Comparison of ENCODE assay signal across 11 cellular contexts in the genomic region with DNA sequence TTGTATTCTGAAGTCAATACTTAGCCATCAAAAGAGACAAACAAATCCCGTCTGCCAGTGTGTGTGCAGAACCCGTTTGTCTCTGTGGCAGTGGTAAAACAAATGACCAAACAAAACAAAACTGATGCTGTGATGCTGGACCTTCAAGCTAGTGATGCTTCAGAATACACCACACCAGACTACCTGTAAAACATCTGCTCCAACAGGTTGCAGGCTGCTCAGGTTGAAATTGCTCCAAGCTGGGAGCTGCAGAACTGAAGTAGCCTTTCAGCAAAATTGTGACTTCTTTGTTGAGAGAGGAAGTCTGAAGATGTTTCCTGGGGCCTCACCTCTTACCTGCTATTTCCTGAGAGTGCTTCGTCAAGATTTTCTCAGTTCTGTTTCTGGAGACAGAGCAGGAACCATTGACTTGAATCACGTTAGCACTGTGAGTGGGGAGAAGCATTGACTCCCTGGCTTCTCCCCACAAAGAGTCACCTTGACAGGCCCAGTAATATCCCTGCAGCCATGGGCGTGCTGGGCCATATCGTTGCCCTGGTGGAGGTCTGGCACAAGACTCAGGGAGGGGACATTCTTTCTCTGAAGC.
DNase-seq lines count a peak whose midpoint lies in the region; ATAC-seq lines count a peak whose summit lies in the region.
"Had no signal": no experiment of that assay in that cellular context is flagged by ENCODE, and none has a peak within 500 bp of the region (broad histone marks: within the 10 kb centered on the region; RNA-seq: fewer than 3 reads in every experiment).

No MANE protein-coding gene starts in this region.

- no peaks in the 10 kb centered on the region for H3K9me3 Mint-ChIP-seq in CD8-positive, alpha-beta memory T cell
- no peaks in the 10 kb centered on the region for H3K9me3 Mint-ChIP-seq in activated T-helper 17 cell treated with anti-CD3 and anti-CD28 coated beads, Interleukin-2, amount 50 U/mL, for 72 hours
- H3K9me3 Mint-ChIP-seq: WTC11 had no signal

- H3K56ac ChIP-seq in mesendoderm (ENCODE audit: low read length) = no peak overlapping the region

- H3K27me3 ChIP-seq in CD8-positive, alpha-beta memory T cell (ENCODE audit: insufficient read depth, low read length, poor library complexity, severe bottlenecking) = no peaks in the 10 kb centered on the region
- H3K27me3 ChIP-seq in mesendoderm (ENCODE audit: insufficient read depth, low read length, poor library complexity) = no peaks in the 10 kb centered on the region

- WGBS in mesendoderm (ENCODE audit: extremely low coverage, insufficient coverage, low lambda C conversion rate) = no CpG with 5 or more reads among the region's 6 CpGs

- H3K9me3 ChIP-seq in CD8-positive, alpha-beta memory T cell (ENCODE audit: low read length) = no peaks in the 10 kb centered on the region

- H3K4me1 Mint-ChIP-seq in CD8-positive, alpha-beta memory T cell = peaks cover 20 to 25% (median 21%) of the 10 kb centered on the region in 3 donors
- peaks cover 29% of the 10 kb centered on the region for H3K4me1 Mint-ChIP-seq in activated T-helper 17 cell treated with anti-CD3 and anti-CD28 coated beads, Interleukin-2, amount 50 U/mL, for 72 hours

- H3K4me3 Mint-ChIP-seq in CD8-positive, alpha-beta memory T cell = peak overlapping the region in 6 of 7 donors; percentile 29 to 52 (median 43)
- H3K4me3 Mint-ChIP-seq in activated T-helper 17 cell treated with anti-CD3 and anti-CD28 coated beads, Interleukin-2, amount 50 U/mL, for 72 hours = peak overlapping the region; percentile 61
- H3K4me3 Mint-ChIP-seq: WTC11 had no signal

- POLR2A ChIA-PET in CD8-positive, alpha-beta memory T cell (lab: Charles Lee) = no interaction called here

- no peak overlapping the region for H3K4me3 ChIP-seq in CD8-positive, alpha-beta memory T cell (ENCODE audit: low read length)
- H3K4me3 ChIP-seq in mesendoderm (ENCODE audit: low read length) = no peak overlapping the region

- CTCF ChIA-PET in CD8-positive, alpha-beta memory T cell (lab: Charles Lee) = no interaction called here

- no peak overlapping the region for H2BK120ac ChIP-seq in mesendoderm (ENCODE audit: low read depth, low read length)

- no peaks in the 10 kb centered on the region for H3K36me3 Mint-ChIP-seq in CD8-positive, alpha-beta memory T cell
- no peaks in the 10 kb centered on the region for H3K36me3 Mint-ChIP-seq in activated T-helper 17 cell treated with anti-CD3 and anti-CD28 coated beads, Interleukin-2, amount 50 U/mL, for 72 hours (ENCODE audit: low read depth)
- H3K36me3 Mint-ChIP-seq: WTC11 had no signal

- H4K5ac ChIP-seq in mesendoderm (ENCODE audit: low read length) = no peak overlapping the region

- no peak overlapping the region for H3K27ac ChIP-seq in CD8-positive, alpha-beta memory T cell (ENCODE audit: low read depth, low read length)
- H3K27ac ChIP-seq in mesendoderm (ENCODE audit: low read depth, low read length) = no peak overlapping the region

- H3K27me3 Mint-ChIP-seq in CD8-positive, alpha-beta memory T cell = peaks cover 0 to under 1% of the 10 kb centered on the region in 2 donors
- H3K27me3 Mint-ChIP-seq in activated T-helper 17 cell treated with anti-CD3 and anti-CD28 coated beads, Interleukin-2, amount 50 U/mL, for 72 hours = no peaks in the 10 kb centered on the region

- H3K36me3 ChIP-seq in CD8-positive, alpha-beta memory T cell (ENCODE audit: insufficient read depth, low read length) = no peaks in the 10 kb centered on the region
- H3K36me3 ChIP-seq in mesendoderm (ENCODE audit: control insufficient read depth, insufficient read depth, low read length) = no peaks in the 10 kb centered on the region

- H2AK5ac ChIP-seq in mesendoderm (ENCODE audit: low read length) = no peak overlapping the region

- H4K8ac ChIP-seq in mesendoderm (ENCODE audit: low read depth, low read length) = no peak overlapping the region

- no peaks in the 10 kb centered on the region for H3K79me1 ChIP-seq in mesendoderm (ENCODE audit: low read length)

- no peak overlapping the region for H3K4me2 ChIP-seq in mesendoderm (ENCODE audit: low read length)

- no peak for DNase-seq in CD8-positive, alpha-beta memory T cell
- no peak for DNase-seq in NCI-H2029 (lab: John Stamatoyannopoulos, UW)
- DNase-seq in mesendoderm = no peak
- DNase-seq in RKO (ENCODE audit: low spot score) = no peak
- no peak for DNase-seq in HCEC 1CT
- DNase-seq: NCI-H2227 treated with DMSO at 0.1 percent for 48 hours, occipital lobe had no signal

- no peak overlapping the region for H3K9ac ChIP-seq in mesendoderm (ENCODE audit: low read length)

- peak overlapping the region in 7 of 8 donors; percentile 54 to 88 (median 62) for H3K27ac Mint-ChIP-seq in CD8-positive, alpha-beta memory T cell
- H3K27ac Mint-ChIP-seq in activated T-helper 17 cell treated with anti-CD3 and anti-CD28 coated beads, Interleukin-2, amount 50 U/mL, for 72 hours = peak overlapping the region; percentile 66
- H3K27ac Mint-ChIP-seq: WTC11 had no signal

- no peaks in the 10 kb centered on the region for H3K79me2 ChIP-seq in mesendoderm (ENCODE audit: control insufficient read depth, insufficient read depth, low read length)

- H2BK5ac ChIP-seq in mesendoderm (ENCODE audit: low read length) = no peak overlapping the region

- H3K23ac ChIP-seq in mesendoderm (ENCODE audit: low read length) = no peak overlapping the region

- H3K18ac ChIP-seq in mesendoderm (ENCODE audit: low read length) = no peak overlapping the region

- H3K4ac ChIP-seq in mesendoderm (ENCODE audit: low read depth, low read length) = no peak overlapping the region

- ATAC-seq in GM19043 (IDR thresholded peaks at IDR 0.05; ENCODE audit: low read depth, unreplicated experiment) (peak; percentile 64), HG02973 (IDR thresholded peaks at IDR 0.05; ENCODE audit: unreplicated experiment) (peak; percentile 64)
- ATAC-seq in activated T-helper 17 cell treated with anti-CD3 and anti-CD28 coated beads, Interleukin-2, amount 50 U/mL, for 72 hours (replicated peaks) = peak; percentile 92
- ATAC-seq: WTC11 had no signal

- H3K4me1 ChIP-seq in CD8-positive, alpha-beta memory T cell (ENCODE audit: insufficient read depth, low read length) = peaks cover 32% of the 10 kb centered on the region
- no peaks in the 10 kb centered on the region for H3K4me1 ChIP-seq in mesendoderm (ENCODE audit: control insufficient read depth, low read depth, low read length)

- H2BK15ac ChIP-seq in mesendoderm (replicated peaks; ENCODE audit: low read depth) = no peak overlapping the region
